8 cellular contexts compared by ENCODE assay signal in genomic region chr16:56807676-56808067, GRCh38. TPM values are rescaled to one million over a fixed set of nuclear protein-coding genes. Genes with fewer than 3 reads are reported as not detected.
"Had no signal": no experiment of that assay in that cellular context is flagged by ENCODE, and none has a peak within 500 bp of the region (broad histone marks: within the 10 kb centered on the region; RNA-seq: fewer than 3 reads in every experiment).

No MANE protein-coding gene starts in this region.

RNA-seq across cellular contexts. Expression of gene SLC12A3, which starts 57.3 kb away (rescaled TPM):
- total RNA-seq: activated CD4-positive, alpha-beta memory T cell treated with anti-CD3 and anti-CD28 coated beads, Interleukin-2, amount 10 ng/mL, durations not matched to agents 7 days and 5 days; activated CD8-positive, alpha-beta memory T cell treated with anti-CD3 and anti-CD28 coated beads, Interleukin-2, amount 10 ng/mL, durations not matched to agents 7 days and 5 days; cardiac muscle cell; chondrocyte; MCF 10A; NCI-H460; RPMI7951; SK-MEL-5 had no signal
- polyA plus RNA-seq: cardiac muscle cell had no signal
